ENCODE assay signal across 16 cellular contexts in the genomic region with DNA sequence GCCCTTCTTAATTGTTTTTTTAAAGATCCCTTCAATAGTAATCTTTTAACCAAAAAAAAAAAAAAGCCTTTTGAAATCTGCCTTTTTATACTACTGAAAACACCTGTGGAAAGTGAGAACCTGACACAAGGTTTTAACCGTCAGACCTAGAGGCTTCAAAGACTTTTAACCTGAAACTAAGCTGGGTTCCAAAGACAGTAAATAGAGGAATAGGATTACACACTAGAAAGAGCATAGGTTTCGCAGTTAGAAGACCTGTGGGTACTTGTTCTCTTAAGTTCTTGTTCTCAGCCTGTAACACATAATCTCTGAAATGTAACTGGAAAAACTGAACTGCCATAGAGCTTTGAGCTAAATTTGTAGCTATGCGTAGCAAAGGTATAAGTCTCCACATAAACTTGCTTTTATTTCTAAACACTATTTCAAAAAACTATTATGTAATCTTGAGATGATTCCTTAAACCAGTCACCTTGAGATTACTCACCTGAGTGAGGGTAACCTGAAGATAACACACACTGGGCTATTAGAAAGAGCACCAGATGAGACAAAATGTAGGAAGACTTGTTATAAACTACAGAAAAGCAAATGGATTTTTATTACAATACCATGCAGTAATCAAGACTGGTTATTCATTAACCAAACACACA.
A peak's percentile ranks its signal among the peaks of the same experiment; 100 is the strongest.
DNase-seq lines count a peak whose midpoint lies in the region; ATAC-seq and TF ChIP-seq lines count a peak whose summit lies in the region.
"Had no signal": no experiment of that assay in that cellular context is flagged by ENCODE, and none has a peak within 500 bp of the region (broad histone marks: within the 10 kb centered on the region; RNA-seq: fewer than 3 reads in every experiment).

No MANE protein-coding gene starts in this region.

- peaks cover 5% of the 10 kb centered on the region; the same call in 1 of the 2 replicates for H3K36me3 ChIP-seq in MM.1S (replicated peaks; ENCODE audit: insufficient read depth, low read length)
- H3K36me3 ChIP-seq: breast epithelium, ovary had no signal

- H3K27me3 ChIP-seq in MM.1S (replicated peaks; ENCODE audit: insufficient read depth, low read length), result no peaks in the 10 kb centered on the region
- H3K27me3 ChIP-seq: breast epithelium, ovary, vagina had no signal

- no peaks in the 10 kb centered on the region for H3K9me3 ChIP-seq in MM.1S (replicated peaks; ENCODE audit: insufficient read depth, low read length)
- H3K9me3 ChIP-seq: breast epithelium, ovary, vagina had no signal

- peak overlapping the region; percentile 91 for H3K27ac Mint-ChIP-seq in activated T-cell treated with anti-CD3 and anti-CD28 coated beads, Interleukin-2, amount 50 U/mL, for 72 hours
- H3K27ac Mint-ChIP-seq in endothelial cell (ENCODE audit: unreplicated experiment) (no peak overlapping the region), progenitor cell of endocrine pancreas (peak overlapping the region; percentile 43)
- H3K27ac Mint-ChIP-seq: dendritic cell treated with granulocyte-macrophage colony-stimulating factor and Interleukin-4, amounts not matched to agents 40 ng/mL and 50 ng/mL, for 4 days had no signal

- H3K36me3 Mint-ChIP-seq in activated T-cell treated with anti-CD3 and anti-CD28 coated beads, Interleukin-2, amount 50 U/mL, for 72 hours (ENCODE audit: insufficient read depth in 2 of 2), result peaks cover 7 to 40% of the 10 kb centered on the region in 2 donors
- H3K36me3 Mint-ChIP-seq in endothelial cell (ENCODE audit: low read depth, unreplicated experiment) (peaks cover 46% of the 10 kb centered on the region), progenitor cell of endocrine pancreas (ENCODE audit: insufficient read depth) (peaks cover 21% of the 10 kb centered on the region)

- H3K27me3 Mint-ChIP-seq in activated T-cell treated with anti-CD3 and anti-CD28 coated beads, Interleukin-2, amount 50 U/mL, for 72 hours (ENCODE audit: low read depth), result no peaks in the 10 kb centered on the region
- H3K27me3 Mint-ChIP-seq in endothelial cell (ENCODE audit: unreplicated experiment) (peaks cover 10% of the 10 kb centered on the region), progenitor cell of endocrine pancreas (no peaks in the 10 kb centered on the region)
- H3K27me3 Mint-ChIP-seq: dendritic cell treated with granulocyte-macrophage colony-stimulating factor and Interleukin-4, amounts not matched to agents 40 ng/mL and 50 ng/mL, for 4 days had no signal

- H3K79me2 ChIP-seq in MM.1S (ENCODE audit: low read length), result peaks cover 83% of the 10 kb centered on the region

- no peaks in the 10 kb centered on the region for H4K20me1 ChIP-seq in MM.1S (ENCODE audit: insufficient read depth, low read length)

- peak overlapping the region; percentile 62 to 77 for H3K4me3 Mint-ChIP-seq in activated T-cell treated with anti-CD3 and anti-CD28 coated beads, Interleukin-2, amount 50 U/mL, for 72 hours
- peak overlapping the region; percentile 52 for H3K4me3 Mint-ChIP-seq in endothelial cell (ENCODE audit: unreplicated experiment)
- H3K4me3 Mint-ChIP-seq in progenitor cell of endocrine pancreas (ENCODE audit: low read depth), result no peak overlapping the region
- H3K4me3 Mint-ChIP-seq: dendritic cell treated with granulocyte-macrophage colony-stimulating factor and Interleukin-4, amounts not matched to agents 40 ng/mL and 50 ng/mL, for 4 days had no signal

- H3K27ac ChIP-seq in MM.1S (ENCODE audit: low read length) (peak overlapping the region; percentile 90), substantia nigra (ENCODE audit: low read depth, low read length, poor library complexity, severe bottlenecking) (no peak overlapping the region)
- H3K27ac ChIP-seq: breast epithelium, ovary, vagina had no signal

- peak overlapping the region; percentile 54 for H3K9ac ChIP-seq in MM.1S (ENCODE audit: low read length)

- peaks cover 31% of the 10 kb centered on the region for H3F3A ChIP-seq in MM.1S (ENCODE audit: insufficient read depth, low read length)

- H3K4me1 ChIP-seq in MM.1S (ENCODE audit: low read length), result peaks cover 37% of the 10 kb centered on the region
- H3K4me1 ChIP-seq: breast epithelium had no signal

- H3K4me1 Mint-ChIP-seq in activated T-cell treated with anti-CD3 and anti-CD28 coated beads, Interleukin-2, amount 50 U/mL, for 72 hours (ENCODE audit: low read depth), result peaks cover 72% of the 10 kb centered on the region
- H3K4me1 Mint-ChIP-seq in endothelial cell (ENCODE audit: unreplicated experiment) (peaks cover 31% of the 10 kb centered on the region), progenitor cell of endocrine pancreas (ENCODE audit: low read depth) (peaks cover 17% of the 10 kb centered on the region)

- no peak overlapping the region for H2AFZ ChIP-seq in MM.1S (ENCODE audit: low read length)

- H3K9me2 ChIP-seq in MM.1S (replicated peaks; ENCODE audit: insufficient read depth, low read length), result no peaks in the 10 kb centered on the region

- no peak overlapping the region for H3K4me3 ChIP-seq in MM.1S (ENCODE audit: low read length)
- H3K4me3 ChIP-seq: breast epithelium, ovary, vagina had no signal

- TF ChIP-seq CTCF in MM.1S (IDR thresholded peaks at IDR 0.05; ENCODE audit: low read length) (no peak), endothelial cell (IDR thresholded peaks at IDR 0.05; ENCODE audit: unreplicated experiment) (no peak), progenitor cell of endocrine pancreas (IDR thresholded peaks at IDR 0.05; ENCODE audit: unreplicated experiment) (no peak)

- peak overlapping the region; percentile 42; the same call in 1 of the 2 replicates for H3K4me2 ChIP-seq in MM.1S (ENCODE audit: low read depth, low read length)

- no peaks in the 10 kb centered on the region for H3K9me3 Mint-ChIP-seq in activated T-cell treated with anti-CD3 and anti-CD28 coated beads, Interleukin-2, amount 50 U/mL, for 72 hours
- H3K9me3 Mint-ChIP-seq in endothelial cell (ENCODE audit: unreplicated experiment), result no peaks in the 10 kb centered on the region
- no peaks in the 10 kb centered on the region for H3K9me3 Mint-ChIP-seq in progenitor cell of endocrine pancreas (ENCODE audit: low read depth)
- H3K9me3 Mint-ChIP-seq: dendritic cell treated with granulocyte-macrophage colony-stimulating factor and Interleukin-4, amounts not matched to agents 40 ng/mL and 50 ng/mL, for 4 days had no signal

- no peak for DNase-seq in activated T-cell treated with anti-CD3 and anti-CD28 coated beads, Interleukin-2, amount 50 U/mL, for 72 hours
- DNase-seq in activated T-cell treated with anti-CD3 and anti-CD28 coated beads for 4 hours (no peak), MM.1S (peak; percentile 93), endothelial cell (ENCODE audit: low spot score) (no peak), progenitor cell of endocrine pancreas (ENCODE audit: low spot score, unreplicated experiment) (no peak), substantia nigra (lab: John Stamatoyannopoulos, UW) (no peak), NCI-H1417 (lab: John Stamatoyannopoulos, UW) (no peak), ureter (ENCODE audit: low spot score) (no peak)
- DNase-seq: HCEC 1CT, MV-4-11, NCI-H2029, ovary, SW 1271 had no signal

- ATAC-seq in activated T-cell treated with anti-CD3 and anti-CD28 coated beads, Interleukin-2, amount 50 U/mL, for 72 hours (replicated peaks in 1 of 2), result peak; percentile 75
